ENCODE assay signal across 12 cellular contexts in genomic region chr1:39886757-39887231, GRCh38. TPM values are rescaled to one million over a fixed set of nuclear protein-coding genes. Genes with fewer than 3 reads are reported as not detected.
DNase-seq lines count a peak whose midpoint lies in the region; ATAC-seq and TF ChIP-seq lines count a peak whose summit lies in the region.
"Had no signal": no experiment of that assay in that cellular context is flagged by ENCODE, and none has a peak within 500 bp of the region (broad histone marks: within the 10 kb centered on the region; RNA-seq: fewer than 3 reads in every experiment).

No MANE protein-coding gene starts in this region.

- no peak overlapping the region for H3K27ac Mint-ChIP-seq in activated CD4-positive, alpha-beta T cell treated with anti-CD3 and anti-CD28 coated beads for 36 hours

- peaks cover 0 to 17% of the 10 kb centered on the region in 2 donors for H3K4me1 ChIP-seq in right atrium auricular region

- intact Hi-C loops in activated CD4-positive, alpha-beta T cell treated with anti-CD3 and anti-CD28 coated beads for 36 hours (cut with DNase I, micrococcal nuclease) = no loop called here
- intact Hi-C loops in cardiac septum (cut with DNase I) = no loop called here

- peaks cover 5% of the 10 kb centered on the region for H3K27me3 Mint-ChIP-seq in activated CD4-positive, alpha-beta T cell treated with anti-CD3 and anti-CD28 coated beads for 36 hours

- H3K9me3 Mint-ChIP-seq in activated CD4-positive, alpha-beta T cell treated with anti-CD3 and anti-CD28 coated beads for 36 hours (ENCODE audit: low read depth) = no peaks in the 10 kb centered on the region
- H3K9me3 Mint-ChIP-seq: neural crest cell had no signal

- H3K4me3 ChIP-seq in right atrium auricular region = no peak overlapping the region
- H3K4me3 ChIP-seq: left ventricle myocardium inferior, spleen had no signal

- in situ Hi-C loops in ACHN (cut with HindIII; ENCODE audit: low pct_ligation_motif_present, low pct_unique_long_range_greater_than_20kb, low sequenced_read_pairs) = no loop called here

- peak; percentile 27 for DNase-seq in activated CD4-positive, alpha-beta T cell treated with anti-CD3 and anti-CD28 coated beads for 36 hours
- DNase-seq in activated CD4-positive, alpha-beta T cell treated with anti-CD3 and anti-CD28 coated beads, Interleukin-2, amount 50 U/mL, for 48 hours = no peak
- DNase-seq in NCI-H2196 treated with DMSO at 0.1 percent for 48 hours (lab: John Stamatoyannopoulos, UW; ENCODE audit: unreplicated experiment) = peak; percentile 53
- DNase-seq in stimulated activated naive CD8-positive, alpha-beta T cell treated with anti-CD3 and anti-CD28 coated beads, Interleukin-15, Interleukin-2, amounts not matched to agents 100 U/mL and 50 U/mL, for 24 hours = no peak
- no peak for DNase-seq in cardiac septum (ENCODE audit: low spot score)
- no peak for DNase-seq in right atrium auricular region (ENCODE audit: low spot score)
- DNase-seq in ACHN = no peak
- DNase-seq: left ventricle myocardium inferior, NCI-H1048, spleen had no signal

- ATAC-seq in activated CD4-positive, alpha-beta T cell treated with anti-CD3 and anti-CD28 coated beads for 36 hours = peak; percentile 52
- peak; percentile 38 for ATAC-seq in stimulated activated naive CD8-positive, alpha-beta T cell treated with anti-CD3 and anti-CD28 coated beads, Interleukin-15, Interleukin-2, amounts not matched to agents 100 U/mL and 50 U/mL, for 24 hours

- peak overlapping the region; percentile 87 for H3K27ac ChIP-seq in cingulate gyrus (ENCODE audit: low read depth, low read length)
- H3K27ac ChIP-seq in right atrium auricular region = no peak overlapping the region
- H3K27ac ChIP-seq: left ventricle myocardium inferior, spleen had no signal

- peaks cover 4% of the 10 kb centered on the region for H3K36me3 Mint-ChIP-seq in activated CD4-positive, alpha-beta T cell treated with anti-CD3 and anti-CD28 coated beads for 36 hours (ENCODE audit: low read depth)

- no peak overlapping the region for H3K4me3 Mint-ChIP-seq in activated CD4-positive, alpha-beta T cell treated with anti-CD3 and anti-CD28 coated beads for 36 hours
- H3K4me3 Mint-ChIP-seq: neural crest cell had no signal

- H3K9me3 ChIP-seq in right atrium auricular region = no peaks in the 10 kb centered on the region
- H3K9me3 ChIP-seq: left ventricle myocardium inferior, spleen had no signal

- peaks cover 8% of the 10 kb centered on the region for H3K4me1 Mint-ChIP-seq in activated CD4-positive, alpha-beta T cell treated with anti-CD3 and anti-CD28 coated beads for 36 hours

- no peaks in the 10 kb centered on the region for H3K27me3 ChIP-seq in right atrium auricular region

- POLR2A ChIA-PET in activated CD4-positive, alpha-beta T cell treated with anti-CD3 and anti-CD28 coated beads for 36 hours (lab: Charles Lee) = no interaction called here

- no peaks in the 10 kb centered on the region for H3K36me3 ChIP-seq in right atrium auricular region
- H3K36me3 ChIP-seq: left ventricle myocardium inferior, spleen had no signal

- CTCF ChIA-PET in activated CD4-positive, alpha-beta T cell treated with anti-CD3 and anti-CD28 coated beads for 36 hours (lab: Charles Lee) = interaction anchor here (0.6 to 1.0 kb wide), 4 partner anchors 15 to 71 kb away, joined by 3 to 4 read pairs (median 3); partner anchors contain the start of gene MYCL

- TF ChIP-seq CTCF in right atrium auricular region (IDR thresholded peaks at IDR 0.05) = no peak

RNA-seq across cellular contexts. Expression of gene TRIT1, which starts 3.5 kb away (rescaled TPM):
- 10 to 100 TPM; 31.4 to 51.7 TPM for total RNA-seq in activated CD4-positive, alpha-beta T cell treated with anti-CD3 and anti-CD28 coated beads for 36 hours
- 16.6 TPM for total RNA-seq in cardiac septum
- 10 to 100 TPM; 12.8 to 21.8 TPM for total RNA-seq in right atrium auricular region

RNA-seq across cellular contexts. Expression of gene MYCL, which starts 14.9 kb away (rescaled TPM):
- under 1 TPM; 0.11 to 0.16 TPM for total RNA-seq in activated CD4-positive, alpha-beta T cell treated with anti-CD3 and anti-CD28 coated beads for 36 hours
- total RNA-seq in cardiac septum = 0.35 TPM
- total RNA-seq in right atrium auricular region = 1 to 10 TPM in 1 of 2 donors, under 1 TPM in 1; 0.70 to 1.3 TPM

Comparison
In these comparisons a context has a peak if more than half of its experiments do, and no peak if none do; other contexts are left out.
1. DNase-seq: peak in activated CD4-positive, alpha-beta T cell treated with anti-CD3 and anti-CD28 coated beads for 36 hours (single experiment) and NCI-H2196 treated with DMSO at 0.1 percent for 48 hours (single experiment); none in activated CD4-positive, alpha-beta T cell treated with anti-CD3 and anti-CD28 coated beads, Interleukin-2, amount 50 U/mL, for 48 hours (0 of 2), stimulated activated naive CD8-positive, alpha-beta T cell treated with anti-CD3 and anti-CD28 coated beads, Interleukin-15, Interleukin-2, amounts not matched to agents 100 U/mL and 50 U/mL, for 24 hours (single experiment), cardiac septum (single experiment), right atrium auricular region (single experiment) and ACHN (single experiment).